Comparison of ENCODE assay signal across 9 cellular contexts in the genomic region with DNA sequence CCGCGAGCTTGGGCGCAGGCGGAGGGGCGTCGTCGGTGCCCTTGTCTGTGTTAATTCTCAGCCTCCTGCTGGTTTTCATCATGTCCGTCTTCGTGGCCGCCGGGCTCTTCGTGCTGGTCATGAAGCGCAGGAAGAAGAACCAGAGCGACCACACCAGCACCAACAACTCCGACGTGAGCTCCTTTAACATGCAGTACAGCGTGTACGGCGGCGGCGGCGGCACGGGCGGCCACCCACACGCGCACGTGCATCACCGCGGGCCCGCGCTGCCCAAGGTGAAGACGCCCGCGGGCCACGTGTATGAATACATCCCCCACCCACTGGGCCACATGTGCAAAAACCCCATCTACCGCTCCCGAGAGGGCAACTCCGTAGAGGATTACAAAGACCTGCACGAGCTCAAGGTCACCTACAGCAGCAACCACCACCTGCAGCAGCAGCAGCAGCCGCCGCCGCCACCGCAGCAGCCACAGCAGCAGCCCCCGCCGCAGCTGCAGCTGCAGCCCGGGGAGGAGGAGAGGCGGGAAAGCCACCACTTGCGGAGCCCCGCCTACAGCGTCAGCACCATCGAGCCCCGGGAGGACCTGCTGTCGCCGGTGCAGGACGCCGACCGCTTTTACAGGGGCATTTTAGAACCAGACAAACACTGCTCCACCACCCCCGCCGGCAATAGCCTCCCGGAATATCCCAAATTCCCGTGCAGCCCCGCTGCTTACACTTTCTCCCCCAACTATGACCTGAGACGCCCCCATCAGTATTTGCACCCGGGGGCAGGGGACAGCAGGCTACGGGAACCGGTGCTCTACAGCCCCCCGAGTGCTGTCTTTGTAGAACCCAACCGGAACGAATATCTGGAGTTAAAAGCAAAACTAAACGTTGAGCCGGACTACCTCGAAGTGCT. TPM values are rescaled to one million over a fixed set of nuclear protein-coding genes. Genes with fewer than 3 reads are reported as not detected.
DNase-seq lines count a peak whose midpoint lies in the region; ATAC-seq and TF ChIP-seq lines count a peak whose summit lies in the region.
"Had no signal": no experiment of that assay in that cellular context is flagged by ENCODE, and none has a peak within 500 bp of the region (broad histone marks: within the 10 kb centered on the region; RNA-seq: fewer than 3 reads in every experiment).

No MANE protein-coding gene starts in this region.

- peak overlapping the region; percentile 34 for H3K4me3 ChIP-seq in cardiac muscle cell
- H3K4me3 ChIP-seq in fibroblast of pulmonary artery (replicated peaks; ENCODE audit: low read depth, low read length): peak overlapping the region; percentile 39
- peak overlapping the region; percentile 14 for H3K4me3 ChIP-seq in ovary
- H3K4me3 ChIP-seq: SK-N-MC had no signal

- H3K27ac Mint-ChIP-seq in WTC11: no peak overlapping the region

- peaks cover 80% of the 10 kb centered on the region for H3K27me3 ChIP-seq in cardiac muscle cell
- H3K27me3 ChIP-seq in ovary: no peaks in the 10 kb centered on the region

- H3K4me1 Mint-ChIP-seq in WTC11: peaks cover 36% of the 10 kb centered on the region

- H3K27me3 Mint-ChIP-seq in WTC11 (ENCODE audit: low read depth): peaks cover 67% of the 10 kb centered on the region

- DNase-seq in cardiac muscle cell (ENCODE audit: low read depth in 1 of 2, low spot score in 1 of 2) (peak in 1 of 2 donors; percentile 50), left ventricle myocardium superior (no peak), WTC11 (ENCODE audit: low spot score) (peak; percentile 71), fibroblast of pulmonary artery (ENCODE audit: low read depth) (no peak), ovary (peak in 1 of 5 donors; percentile 11), GM19238 (ENCODE audit: insufficient read length, low spot score) (no peak)

- intact Hi-C loops in left ventricle myocardium superior (cut with micrococcal nuclease): no loop called here
- intact Hi-C loops in ovary (cut with DNase I): no loop called here

- H3K27ac ChIP-seq in cardiac muscle cell (no peak overlapping the region), ovary (no peak overlapping the region)
- H3K27ac ChIP-seq: SK-N-MC had no signal

- peak overlapping the region; percentile 79 for H3K4me3 Mint-ChIP-seq in WTC11

- ATAC-seq in left ventricle myocardium superior (no peak), WTC11 (peak; percentile 66), HG03095 (IDR thresholded peaks at IDR 0.05; ENCODE audit: unreplicated experiment) (no peak), HG02678 (IDR thresholded peaks at IDR 0.05; ENCODE audit: unreplicated experiment) (no peak)

- H3K9me3 Mint-ChIP-seq in WTC11: no peaks in the 10 kb centered on the region

- H3K36me3 ChIP-seq in cardiac muscle cell: no peaks in the 10 kb centered on the region
- H3K36me3 ChIP-seq in ovary: no peaks in the 10 kb centered on the region

- TF ChIP-seq CTCF in cardiac muscle cell (IDR thresholded peaks at IDR 0.05; ENCODE audit: low read depth, low read length) (no peak), WTC11 (IDR thresholded peaks at IDR 0.05) (no peak), fibroblast of pulmonary artery (IDR thresholded peaks at IDR 0.05; ENCODE audit: low read length, missing control alignments) (no peak), ovary (IDR thresholded peaks at IDR 0.05) (no peak)

- TF ChIP-seq EP300 in ovary (IDR thresholded peaks at IDR 0.05): no peak

- POLR2A ChIA-PET in WTC11 (lab: Charles Lee): no interaction called here

- no peaks in the 10 kb centered on the region for H3K9me3 ChIP-seq in cardiac muscle cell (ENCODE audit: low read depth)
- H3K9me3 ChIP-seq in ovary: no peaks in the 10 kb centered on the region

- no peak for TF ChIP-seq POLR2A in ovary (IDR thresholded peaks at IDR 0.05)

- H3K4me1 ChIP-seq in cardiac muscle cell (ENCODE audit: low read depth) (peaks cover 3% of the 10 kb centered on the region), ovary (ENCODE audit: insufficient read depth) (peaks cover 3% of the 10 kb centered on the region)

- WGBS in ovary, 3 donors: 6 to 12% (median 6%) methylated on average over 56 to 72 of the region's 72 CpGs

- H3K36me3 Mint-ChIP-seq in WTC11: peaks cover 16% of the 10 kb centered on the region

- CTCF ChIA-PET in WTC11 (lab: Charles Lee): no interaction called here

TF ChIP-seq in WTC11, 78 proteins besides CTCF, POLR2A, EP300 and RAD21 (continues in another document):
- TF ChIP-seq ZNF232 (CRISPR knock-in tag; IDR thresholded peaks at IDR 0.05) (peak; percentile 47; the same call in 1 of the 2 replicates), TEAD4 (CRISPR knock-in tag; IDR thresholded peaks at IDR 0.05) (peak; percentile 36; the same call in 1 of the 2 replicates), NFATC4 (CRISPR knock-in tag; IDR thresholded peaks at IDR 0.05) (no peak), ZNF121 (CRISPR knock-in tag; IDR thresholded peaks at IDR 0.05) (no peak; the same call in 1 of the 2 replicates), FOXP1 (CRISPR knock-in tag; IDR thresholded peaks at IDR 0.05; ENCODE audit: borderline replicate concordance) (peak; percentile 97), ZNF138 (CRISPR knock-in tag; conservative IDR thresholded peaks at IDR 0.05) (peak; percentile 48; the same call in 1 of the 2 replicates), ESRRA (CRISPR knock-in tag; IDR thresholded peaks at IDR 0.05; ENCODE audit: borderline replicate concordance) (peak; percentile 37; the same call in 1 of the 2 replicates), EMX1 (CRISPR knock-in tag; IDR thresholded peaks at IDR 0.05) (no peak), FOXK1 (CRISPR knock-in tag; IDR thresholded peaks at IDR 0.05) (peak; percentile 72; the same call in 1 of the 2 replicates), FOXJ3 (CRISPR knock-in tag; IDR thresholded peaks at IDR 0.05; ENCODE audit: borderline replicate concordance) (no peak), JAZF1 (CRISPR knock-in tag; IDR thresholded peaks at IDR 0.05) (no peak), ZNF263 (CRISPR knock-in tag; IDR thresholded peaks at IDR 0.05; ENCODE audit: low read depth) (0 out of 2 replicates have a peak, but pooled peaks have one; percentile 55)
- TF ChIP-seq, protein P1, sequence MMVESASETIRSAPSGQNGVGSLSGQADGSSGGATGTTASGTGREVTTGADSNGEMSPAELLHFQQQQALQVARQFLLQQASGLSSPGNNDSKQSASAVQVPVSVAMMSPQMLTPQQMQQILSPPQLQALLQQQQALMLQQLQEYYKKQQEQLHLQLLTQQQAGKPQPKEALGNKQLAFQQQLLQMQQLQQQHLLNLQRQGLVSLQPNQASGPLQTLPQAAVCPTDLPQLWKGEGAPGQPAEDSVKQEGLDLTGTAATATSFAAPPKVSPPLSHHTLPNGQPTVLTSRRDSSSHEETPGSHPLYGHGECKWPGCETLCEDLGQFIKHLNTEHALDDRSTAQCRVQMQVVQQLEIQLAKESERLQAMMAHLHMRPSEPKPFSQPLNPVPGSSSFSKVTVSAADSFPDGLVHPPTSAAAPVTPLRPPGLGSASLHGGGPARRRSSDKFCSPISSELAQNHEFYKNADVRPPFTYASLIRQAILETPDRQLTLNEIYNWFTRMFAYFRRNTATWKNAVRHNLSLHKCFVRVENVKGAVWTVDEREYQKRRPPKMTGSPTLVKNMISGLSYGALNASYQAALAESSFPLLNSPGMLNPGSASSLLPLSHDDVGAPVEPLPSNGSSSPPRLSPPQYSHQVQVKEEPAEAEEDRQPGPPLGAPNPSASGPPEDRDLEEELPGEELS (CRISPR knock-in tag; IDR thresholded peaks at IDR 0.05): peak; percentile 87
- TF ChIP-seq, protein P2, sequence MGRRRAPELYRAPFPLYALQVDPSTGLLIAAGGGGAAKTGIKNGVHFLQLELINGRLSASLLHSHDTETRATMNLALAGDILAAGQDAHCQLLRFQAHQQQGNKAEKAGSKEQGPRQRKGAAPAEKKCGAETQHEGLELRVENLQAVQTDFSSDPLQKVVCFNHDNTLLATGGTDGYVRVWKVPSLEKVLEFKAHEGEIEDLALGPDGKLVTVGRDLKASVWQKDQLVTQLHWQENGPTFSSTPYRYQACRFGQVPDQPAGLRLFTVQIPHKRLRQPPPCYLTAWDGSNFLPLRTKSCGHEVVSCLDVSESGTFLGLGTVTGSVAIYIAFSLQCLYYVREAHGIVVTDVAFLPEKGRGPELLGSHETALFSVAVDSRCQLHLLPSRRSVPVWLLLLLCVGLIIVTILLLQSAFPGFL (CRISPR knock-in tag; IDR thresholded peaks at IDR 0.05; ENCODE audit: borderline replicate concordance): no peak
- TF ChIP-seq, protein P3, sequence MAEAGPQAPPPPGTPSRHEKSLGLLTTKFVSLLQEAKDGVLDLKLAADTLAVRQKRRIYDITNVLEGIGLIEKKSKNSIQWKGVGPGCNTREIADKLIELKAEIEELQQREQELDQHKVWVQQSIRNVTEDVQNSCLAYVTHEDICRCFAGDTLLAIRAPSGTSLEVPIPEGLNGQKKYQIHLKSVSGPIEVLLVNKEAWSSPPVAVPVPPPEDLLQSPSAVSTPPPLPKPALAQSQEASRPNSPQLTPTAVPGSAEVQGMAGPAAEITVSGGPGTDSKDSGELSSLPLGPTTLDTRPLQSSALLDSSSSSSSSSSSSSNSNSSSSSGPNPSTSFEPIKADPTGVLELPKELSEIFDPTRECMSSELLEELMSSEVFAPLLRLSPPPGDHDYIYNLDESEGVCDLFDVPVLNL (CRISPR knock-in tag; IDR thresholded peaks at IDR 0.05; ENCODE audit: borderline replicate concordance, low read depth): peak; percentile 82; the same call in 1 of the 2 replicates
- TF ChIP-seq, protein P4, sequence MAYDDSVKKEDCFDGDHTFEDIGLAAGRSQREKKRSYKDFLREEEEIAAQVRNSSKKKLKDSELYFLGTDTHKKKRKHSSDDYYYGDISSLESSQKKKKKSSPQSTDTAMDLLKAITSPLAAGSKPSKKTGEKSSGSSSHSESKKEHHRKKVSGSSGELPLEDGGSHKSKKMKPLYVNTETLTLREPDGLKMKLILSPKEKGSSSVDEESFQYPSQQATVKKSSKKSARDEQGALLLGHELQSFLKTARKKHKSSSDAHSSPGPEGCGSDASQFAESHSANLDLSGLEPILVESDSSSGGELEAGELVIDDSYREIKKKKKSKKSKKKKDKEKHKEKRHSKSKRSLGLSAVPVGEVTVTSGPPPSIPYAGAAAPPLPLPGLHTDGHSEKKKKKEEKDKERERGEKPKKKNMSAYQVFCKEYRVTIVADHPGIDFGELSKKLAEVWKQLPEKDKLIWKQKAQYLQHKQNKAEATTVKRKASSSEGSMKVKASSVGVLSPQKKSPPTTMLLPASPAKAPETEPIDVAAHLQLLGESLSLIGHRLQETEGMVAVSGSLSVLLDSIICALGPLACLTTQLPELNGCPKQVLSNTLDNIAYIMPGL (CRISPR knock-in tag; IDR thresholded peaks at IDR 0.05): peak; percentile 61; the same call in 1 of the 2 replicates

RNA-seq across cellular contexts. Expression of a gene that starts 6.4 kb away (rescaled TPM):
- total RNA-seq in cardiac muscle cell: under 0.01 and 0.06 TPM in 2 replicates
- 0.04 and 0.10 TPM in 2 replicates for polyA plus RNA-seq in cardiac muscle cell
- 0.02 TPM for total RNA-seq in left ventricle myocardium superior
- total RNA-seq in WTC11 (2021): 3.4 to 4.0 TPM (median 3.7 TPM) in 3 replicates
- total RNA-seq in ovary: 1 to 10 TPM in 1 of 7 donors, under 1 TPM in 6; 0.15 to 1.8 (median 0.48) TPM
- polyA plus RNA-seq in ovary: under 1 TPM; 0.10 to 0.22 TPM
